In genomic region chr16:28999577-28999976, GRCh38 we compare ENCODE assay signal across 18 cellular contexts.
"Had no signal": no experiment of that assay in that cellular context is flagged by ENCODE, and none has a peak within 500 bp of the region (broad histone marks: within the 10 kb centered on the region; RNA-seq: fewer than 3 reads in every experiment).

No MANE protein-coding gene starts in this region.

- H3K27me3 Mint-ChIP-seq: activated CD4-positive, alpha-beta T cell treated with anti-CD3 and anti-CD28 coated beads, Interleukin-2, amount 10 ng/mL, durations not matched to agents 24 days and 14 days; central memory CD8-positive, alpha-beta T cell; natural killer cell treated with Interleukin-12 subunit alpha and Interleukin-12 subunit beta and Interleukin-15 and Interleukin-18, amount 100 ng/mL, for 72 hours had no signal

- H3K27me3 ChIP-seq: brain microvascular endothelial cell, colonic mucosa, hepatocyte, sigmoid colon, spleen, thyroid gland had no signal

- H3K4me2 ChIP-seq: hepatocyte had no signal

- H3K4me1 ChIP-seq: colonic mucosa, foreskin keratinocyte, sigmoid colon, thyroid gland had no signal

- H3K36me3 ChIP-seq: brain microvascular endothelial cell, colonic mucosa, sigmoid colon, spleen, thyroid gland had no signal

- ATAC-seq: activated T-cell treated with anti-CD3 and anti-CD28 coated beads, Interleukin-2, amount 50 U/mL, for 4 hours; foreskin keratinocyte; mucosa of descending colon; natural killer cell treated with Interleukin-12 subunit alpha and Interleukin-12 subunit beta and Interleukin-15 and Interleukin-18, amount 100 ng/mL, for 72 hours had no signal

- H3K27ac Mint-ChIP-seq: activated CD4-positive, alpha-beta T cell treated with anti-CD3 and anti-CD28 coated beads, Interleukin-2, amount 10 ng/mL, durations not matched to agents 24 days and 14 days had no signal

- DNase-seq: activated CD4-positive, alpha-beta T cell treated with anti-CD3 and anti-CD28 coated beads, Interleukin-2, amount 10 ng/mL, durations not matched to agents 24 days and 14 days; activated CD8-positive, alpha-beta memory T cell treated with anti-CD3 and anti-CD28 coated beads, Interleukin-2, amount 50 U/mL, for 4 hours; activated gamma-delta T cell; activated T-cell treated with anti-CD3 and anti-CD28 coated beads, Interleukin-2, amount 50 U/mL, for 4 hours; aorta; brain microvascular endothelial cell; colonic mucosa; foreskin keratinocyte; mesenchymal stem cell; mucosa of descending colon; sigmoid colon; spleen; stimulated activated naive CD4-positive, alpha-beta T cell treated with Interleukin-2 at 50 U/mL for 16 hours; T1000; thyroid gland had no signal

- H3K27ac ChIP-seq: brain microvascular endothelial cell, colonic mucosa, foreskin keratinocyte, hepatocyte, sigmoid colon, spleen, thyroid gland had no signal

- H3K9me3 Mint-ChIP-seq: activated CD4-positive, alpha-beta T cell treated with anti-CD3 and anti-CD28 coated beads, Interleukin-2, amount 10 ng/mL, durations not matched to agents 24 days and 14 days; activated T-cell treated with anti-CD3 and anti-CD28 coated beads, Interleukin-2, amount 50 U/mL, for 4 hours; central memory CD8-positive, alpha-beta T cell; natural killer cell treated with Interleukin-12 subunit alpha and Interleukin-12 subunit beta and Interleukin-15 and Interleukin-18, amount 100 ng/mL, for 72 hours had no signal

- H3K4me3 Mint-ChIP-seq: activated CD4-positive, alpha-beta T cell treated with anti-CD3 and anti-CD28 coated beads, Interleukin-2, amount 10 ng/mL, durations not matched to agents 24 days and 14 days; activated T-cell treated with anti-CD3 and anti-CD28 coated beads, Interleukin-2, amount 50 U/mL, for 4 hours; central memory CD8-positive, alpha-beta T cell; natural killer cell treated with Interleukin-12 subunit alpha and Interleukin-12 subunit beta and Interleukin-15 and Interleukin-18, amount 100 ng/mL, for 72 hours had no signal

- H3K4me3 ChIP-seq: colonic mucosa, hepatocyte, mucosa of descending colon, sigmoid colon, spleen, thyroid gland had no signal

- H3K4me1 Mint-ChIP-seq: central memory CD8-positive, alpha-beta T cell had no signal

- H2AFZ ChIP-seq: hepatocyte had no signal

- H3K79me2 ChIP-seq: hepatocyte had no signal

- H3K9me3 ChIP-seq: colonic mucosa, mucosa of descending colon, sigmoid colon, spleen, thyroid gland had no signal

- H3K36me3 Mint-ChIP-seq: natural killer cell treated with Interleukin-12 subunit alpha and Interleukin-12 subunit beta and Interleukin-15 and Interleukin-18, amount 100 ng/mL, for 72 hours had no signal
